Comparison of ENCODE assay signal across 22 cellular contexts in genomic region chr17:41684050-41684449, GRCh38. TPM values are rescaled to one million over a fixed set of nuclear protein-coding genes. Genes with fewer than 3 reads are reported as not detected.
DNase-seq lines count a peak whose midpoint lies in the region; ATAC-seq and TF ChIP-seq lines count a peak whose summit lies in the region.
"Had no signal": no experiment of that assay in that cellular context is flagged by ENCODE, and none has a peak within 500 bp of the region (broad histone marks: within the 10 kb centered on the region; RNA-seq: fewer than 3 reads in every experiment).

No MANE protein-coding gene starts in this region.

- CTCF ChIA-PET in SK-N-SH (lab: Yijun Ruan, JAX) (interaction anchor here (2.0 to 18.0 kb wide), 4 partner anchors 12 to 135 kb away, joined by 4 to 235 read pairs (median 8); no protein-coding TSS in a partner anchor), PC-9 (lab: Charles Lee) (no interaction called here)

- 32% methylated on average over 3 of the region's 3 CpGs for WGBS in SK-N-SH (ENCODE audit: low lambda C conversion rate)
- WGBS in neuronal stem cell (ENCODE audit: extremely low coverage in 2 of 2, insufficient read length in 2 of 2, insufficient replicate concordance in 1 of 2), 2 donors, result no CpG with 5 or more reads among the region's 3 CpGs

- H3K9me2 ChIP-seq in SK-N-SH (no peaks in the 10 kb centered on the region), PC-9 (ENCODE audit: insufficient read depth) (no peaks in the 10 kb centered on the region)

- no peaks in the 10 kb centered on the region for H3K36me3 ChIP-seq in SK-N-SH (replicated peaks in 1 of 2; ENCODE audit: control insufficient read depth in 1 of 2, insufficient read depth in 2 of 2, low read length in 1 of 2)
- H3K36me3 ChIP-seq in neuronal stem cell (replicated peaks in 1 of 2; ENCODE audit: control insufficient read depth in 2 of 2, insufficient read depth in 2 of 2, low read length in 2 of 2), result no peaks in the 10 kb centered on the region
- H3K36me3 ChIP-seq in PC-9 (ENCODE audit: low read depth), result no peaks in the 10 kb centered on the region

- no peak for TF ChIP-seq RAD21 in SK-N-SH (IDR thresholded peaks at IDR 0.05; ENCODE audit: low read length)

- peaks cover 2% of the 10 kb centered on the region for H3K79me1 ChIP-seq in neuronal stem cell (ENCODE audit: low read depth, low read length)

- BruUV-seq in PC-9 (replicated peaks; lab: Mats Ljungman, UMichigan), result no TSS peak

- no peak overlapping the region for H2BK5ac ChIP-seq in neuronal stem cell (ENCODE audit: low read length)

- peaks cover 0 to 17% of the 10 kb centered on the region in 2 experiments; a peak in 1 of 4 replicates for H3K4me1 ChIP-seq in SK-N-SH (ENCODE audit: control insufficient read depth in 1 of 2, insufficient read depth in 2 of 2, low read depth in 1 of 2, low read length in 1 of 2)
- H3K4me1 ChIP-seq in neuronal stem cell (ENCODE audit: control insufficient read depth in 2 of 2, insufficient read depth in 1 of 2, low read depth in 1 of 2, low read length in 2 of 2), result peaks cover 13 to 14% of the 10 kb centered on the region in 2 donors
- H3K4me1 ChIP-seq in PC-9 (replicated peaks; ENCODE audit: insufficient read depth), result peaks cover 11% of the 10 kb centered on the region

- H3K79me2 ChIP-seq in SK-N-SH (ENCODE audit: insufficient read depth) (peaks cover 3% of the 10 kb centered on the region; the same call in 1 of the 2 replicates), PC-9 (ENCODE audit: low read depth) (0 out of 2 replicates have a peak, but pooled peaks cover 3% of the 10 kb centered on the region)

- H2BK120ac ChIP-seq in neuronal stem cell (ENCODE audit: low read depth, low read length), result no peak overlapping the region

- POLR2A ChIA-PET in SK-N-SH (lab: Yijun Ruan, JAX), result no interaction called here
- POLR2A ChIA-PET in PC-9 (lab: Charles Lee; ENCODE audit: unreplicated experiment), result no interaction called here

- ATAC-seq in SK-N-SH treated with all-trans-retinoic acid at 6 μM for 48 hours, result no peak
- no peak for ATAC-seq in GM18498 (IDR thresholded peaks at IDR 0.05; ENCODE audit: unreplicated experiment)
- ATAC-seq: A549, GM12878, HCT116 had no signal

- H3K4me3 ChIP-seq in SK-N-SH (ENCODE audit: low read depth in 2 of 2, low read length in 1 of 2) (no peak overlapping the region), dorsolateral prefrontal cortex (no peak overlapping the region), neuronal stem cell (ENCODE audit: low read length in 2 of 2) (no peak overlapping the region), PC-9 (no peak overlapping the region)
- H3K4me3 ChIP-seq: A549, GM12878 had no signal

- H3K27ac ChIP-seq in SK-N-SH (ENCODE audit: low read depth in 2 of 2, low read length in 1 of 2), result peak overlapping the region in 1 of 2 experiments; percentile 47; a peak in 1 of 4 replicates
- peak overlapping the region in 53 of 59 donors; percentile 5 to 85 (median 67) for H3K27ac ChIP-seq in dorsolateral prefrontal cortex
- H3K27ac ChIP-seq in neuronal stem cell (replicated peaks; ENCODE audit: low read length), result no peak overlapping the region
- no peak overlapping the region for H3K27ac ChIP-seq in PC-9
- H3K27ac ChIP-seq: A549 had no signal

- no peak overlapping the region for H3K9ac ChIP-seq in SK-N-SH
- H3K9ac ChIP-seq in neuronal stem cell (ENCODE audit: low read depth, low read length, poor library complexity), result no peak overlapping the region

- H2AK5ac ChIP-seq in neuronal stem cell (ENCODE audit: low read depth, low read length), result peak overlapping the region; percentile 12

- no peak for TF ChIP-seq CTCF in SK-N-SH (IDR thresholded peaks at IDR 0.05)
- TF ChIP-seq CTCF in dorsolateral prefrontal cortex (IDR thresholded peaks at IDR 0.05 in 54 of 56, conservative IDR thresholded peaks at IDR 0.05 in 2 of 56; ENCODE audit: low read depth in 1 of 56, partially characterized antibody in 56 of 56), result no peak
- TF ChIP-seq CTCF in PC-9 (conservative IDR thresholded peaks at IDR 0.05), result no peak

- H4K8ac ChIP-seq in neuronal stem cell (ENCODE audit: low read depth, low read length), result no peak overlapping the region

- H4K20me1 ChIP-seq in SK-N-SH (ENCODE audit: insufficient read depth) (no peaks in the 10 kb centered on the region), PC-9 (ENCODE audit: insufficient read depth) (no peaks in the 10 kb centered on the region)

- no peak overlapping the region for H3K14ac ChIP-seq in neuronal stem cell (ENCODE audit: low read length)

- no peak overlapping the region for H2BK12ac ChIP-seq in neuronal stem cell (ENCODE audit: low read length)

- H3K27me3 ChIP-seq in SK-N-SH (ENCODE audit: insufficient read depth) (no peaks in the 10 kb centered on the region), dorsolateral prefrontal cortex (no peaks in the 10 kb centered on the region), neuronal stem cell (ENCODE audit: control insufficient read depth in 3 of 3, insufficient read depth in 3 of 3, low read depth in 1 of 3, low read length in 3 of 3) (no peaks in the 10 kb centered on the region), PC-9 (ENCODE audit: insufficient read depth, low read depth) (no peaks in the 10 kb centered on the region)

- intact Hi-C loops in dorsolateral prefrontal cortex (cut with DNase I), result no loop called here
- intact Hi-C loops in PC-9 (cut with micrococcal nuclease; ENCODE audit: unreplicated experiment), result no loop called here

- H3F3A ChIP-seq in SK-N-SH (replicated peaks; ENCODE audit: insufficient read depth) (peaks cover 5% of the 10 kb centered on the region), PC-9 (ENCODE audit: insufficient read depth, low read depth) (peaks cover 22% of the 10 kb centered on the region)

- TF ChIP-seq EP300 in SK-N-SH (IDR thresholded peaks at IDR 0.05; ENCODE audit: borderline replicate concordance in 1 of 2, low read depth in 1 of 2, low read length in 1 of 2), result no peak

- no peak overlapping the region for H3K4me2 ChIP-seq in SK-N-SH
- no peak overlapping the region for H3K4me2 ChIP-seq in neuronal stem cell (ENCODE audit: insufficient read depth, low read length, poor library complexity, severe bottlenecking)
- no peak overlapping the region for H3K4me2 ChIP-seq in PC-9
- H3K4me2 ChIP-seq: A549 had no signal

- no peaks in the 10 kb centered on the region for H3K9me3 ChIP-seq in SK-N-SH
- H3K9me3 ChIP-seq in neuronal stem cell (replicated peaks in 1 of 2; ENCODE audit: control insufficient read depth in 2 of 2, insufficient read depth in 1 of 2, low read depth in 1 of 2, low read length in 2 of 2), result no peaks in the 10 kb centered on the region
- no peaks in the 10 kb centered on the region for H3K9me3 ChIP-seq in PC-9 (ENCODE audit: insufficient read depth, low read depth)
- H3K9me3 ChIP-seq: A549 had no signal

- H3K18ac ChIP-seq in neuronal stem cell (ENCODE audit: low read length), result no peak overlapping the region

- H4K91ac ChIP-seq in neuronal stem cell (ENCODE audit: low read depth, low read length, poor library complexity), result no peak overlapping the region

- H2BK15ac ChIP-seq in neuronal stem cell (ENCODE audit: low read length), result no peak overlapping the region

- H2AFZ ChIP-seq in SK-N-SH (ENCODE audit: low read depth) (no peak overlapping the region), neuronal stem cell (ENCODE audit: low read length) (peak overlapping the region; percentile 21), PC-9 (no peak overlapping the region)

- DNase-seq in SK-N-SH (peak; percentile 46), NCI-H2227 treated with DMSO at 0.1 percent for 48 hours (lab: John Stamatoyannopoulos, UW) (peak; percentile 20), dorsolateral prefrontal cortex (no peak), neuronal stem cell (ENCODE audit: low spot score) (no peak), PC-9 (no peak), GM19240 (ENCODE audit: insufficient read length, low spot score) (no peak)
- DNase-seq: AML-193; Calu3; CD4-positive, CD25-positive, alpha-beta regulatory T cell; DMS79; MV-4-11; NCI-H1694 treated with DMSO at 0.1 percent for 48 hours; NCI-H2171; NCI-H510A treated with DMSO at 0.1 percent for 48 hours had no signal

- no peak overlapping the region for H3K23ac ChIP-seq in neuronal stem cell (ENCODE audit: low read depth, low read length, poor library complexity)

- no peak overlapping the region for H3K4ac ChIP-seq in neuronal stem cell (ENCODE audit: low read length)

TF ChIP-seq in SK-N-SH, 30 proteins besides CTCF, POLR2A, EP300 and RAD21 (continues in another document):
- peak; percentile 68 for TF ChIP-seq GATA2 (CRISPR knock-in tag; IDR thresholded peaks at IDR 0.05)
- TF ChIP-seq MXI1 (IDR thresholded peaks at IDR 0.05; ENCODE audit: low read depth, low read length), result peak; percentile 33; the same call in 1 of the 2 replicates

TF ChIP-seq in SK-N-SH treated with all-trans-retinoic acid at 6 μM for 48 hours, 23 proteins besides CTCF, POLR2A, EP300 and RAD21 (continues in another document):
- TF ChIP-seq ESRRG (CRISPR knock-in tag; IDR thresholded peaks at IDR 0.05) (no peak), ZNF70 (CRISPR knock-in tag; IDR thresholded peaks at IDR 0.05) (no peak), TOX (CRISPR knock-in tag; IDR thresholded peaks at IDR 0.05; ENCODE audit: borderline replicate concordance) (no peak)

RNA-seq across cellular contexts. Expression of gene EIF1, which starts 4.6 kb away (rescaled TPM):
- 300 and 336 TPM in 2 replicates for polyA plus RNA-seq in SK-N-SH (2012; rRNA removed)
- 360 and 565 TPM in 2 replicates for polyA plus RNA-seq in SK-N-SH (2012; cell fraction: cytosol; rRNA removed)
- 300 and 460 TPM in 2 replicates for polyA plus RNA-seq in SK-N-SH (2012; cell fraction: nucleus; rRNA removed)
- 100 to 1,000 TPM; 536 to 941 (median 703) TPM for total RNA-seq in dorsolateral prefrontal cortex
- 353 TPM for polyA plus RNA-seq in neuronal stem cell (2013, experiment 1 of 2)
- polyA plus RNA-seq in neuronal stem cell (2013, experiment 2 of 2), result 340 TPM
- 775 and 874 TPM in 2 replicates for total RNA-seq in PC-9 (2021)

RNA-seq across cellular contexts. Expression of gene GAST, which starts 28.1 kb away (rescaled TPM):
- polyA plus RNA-seq in SK-N-SH (2012; rRNA removed), result not detected in 2 replicates
- not detected in 2 replicates for polyA plus RNA-seq in SK-N-SH (2012; cell fraction: cytosol; rRNA removed)
- polyA plus RNA-seq in SK-N-SH (2012; cell fraction: nucleus; rRNA removed), result not detected in 2 replicates
- 1 to 10 TPM in 2 of 120 experiments, not detected in 118; 1.3 to 1.5 TPM for total RNA-seq in dorsolateral prefrontal cortex
- not detected for polyA plus RNA-seq in neuronal stem cell (2013, experiment 1 of 2)
- not detected for polyA plus RNA-seq in neuronal stem cell (2013, experiment 2 of 2)
- total RNA-seq in PC-9 (2021), result 0.87 TPM in 1 of 2 replicates, not detected in the other
- total RNA-seq: Calu3; CD4-positive, CD25-positive, alpha-beta regulatory T cell; G401; GM12878; HT-29; SK-MEL-5 had no signal
- polyA plus RNA-seq: A549; CD4-positive, CD25-positive, alpha-beta regulatory T cell; GM12878 had no signal

RNA-seq across cellular contexts. Expression of gene HAP1, which starts 50.4 kb away (rescaled TPM):
- 0.16 and 0.18 TPM in 2 replicates for polyA plus RNA-seq in SK-N-SH (2012; rRNA removed)
- 0.04 and 0.05 TPM in 2 replicates for polyA plus RNA-seq in SK-N-SH (2012; cell fraction: cytosol; rRNA removed)
- polyA plus RNA-seq in SK-N-SH (2012; cell fraction: nucleus; rRNA removed), result 1.3 and 1.5 TPM in 2 replicates
- total RNA-seq in dorsolateral prefrontal cortex, result 10 to 100 TPM in 101 of 120 experiments, 1 to 10 TPM in 19; 5.9 to 49.7 (median 14.5) TPM
- polyA plus RNA-seq in neuronal stem cell (2013, experiment 1 of 2), result 1.5 TPM
- 1.5 TPM for polyA plus RNA-seq in neuronal stem cell (2013, experiment 2 of 2)
- 1.1 and 2.2 TPM in 2 replicates for total RNA-seq in PC-9 (2021)
- total RNA-seq: GM12878, HT-29 had no signal
- polyA plus RNA-seq: GM12878 had no signal

RNA-seq across cellular contexts. Expression of gene KRT17, which starts 59.7 kb away (rescaled TPM):
- polyA plus RNA-seq in SK-N-SH (2012; rRNA removed), result 0.19 and 0.39 TPM in 2 replicates
- polyA plus RNA-seq in SK-N-SH (2012; cell fraction: cytosol; rRNA removed), result 0.13 and 0.14 TPM in 2 replicates
- 0.23 TPM in 1 of 2 replicates, not detected in the other for polyA plus RNA-seq in SK-N-SH (2012; cell fraction: nucleus; rRNA removed)
- total RNA-seq in dorsolateral prefrontal cortex (10 to 100 TPM in 105 of 120 experiments, 1 to 10 TPM in 14, not detected in 1; 2.7 to 45.6 (median 21.7) TPM), PC-9 (2021) (29.0 and 80.8 TPM in 2 replicates)
- 0.07 TPM for polyA plus RNA-seq in neuronal stem cell (2013, experiment 1 of 2)
- 0.03 TPM for polyA plus RNA-seq in neuronal stem cell (2013, experiment 2 of 2)
- total RNA-seq: CD4-positive, CD25-positive, alpha-beta regulatory T cell; G401; SK-MEL-5 had no signal
- polyA plus RNA-seq: CD4-positive, CD25-positive, alpha-beta regulatory T cell had no signal

Comparison
In these comparisons a context has a peak if more than half of its experiments do, and no peak if none do; other contexts are left out.
1. DNase-seq: peak in SK-N-SH (single experiment) and NCI-H2227 treated with DMSO at 0.1 percent for 48 hours (single experiment); none in dorsolateral prefrontal cortex (0 of 10), neuronal stem cell (single experiment), PC-9 (0 of 2) and GM19240 (single experiment).
2. H3K27ac ChIP-seq: peak in dorsolateral prefrontal cortex (53 of 59); none in neuronal stem cell (single experiment) and PC-9 (single experiment).